In the genomic region with DNA sequence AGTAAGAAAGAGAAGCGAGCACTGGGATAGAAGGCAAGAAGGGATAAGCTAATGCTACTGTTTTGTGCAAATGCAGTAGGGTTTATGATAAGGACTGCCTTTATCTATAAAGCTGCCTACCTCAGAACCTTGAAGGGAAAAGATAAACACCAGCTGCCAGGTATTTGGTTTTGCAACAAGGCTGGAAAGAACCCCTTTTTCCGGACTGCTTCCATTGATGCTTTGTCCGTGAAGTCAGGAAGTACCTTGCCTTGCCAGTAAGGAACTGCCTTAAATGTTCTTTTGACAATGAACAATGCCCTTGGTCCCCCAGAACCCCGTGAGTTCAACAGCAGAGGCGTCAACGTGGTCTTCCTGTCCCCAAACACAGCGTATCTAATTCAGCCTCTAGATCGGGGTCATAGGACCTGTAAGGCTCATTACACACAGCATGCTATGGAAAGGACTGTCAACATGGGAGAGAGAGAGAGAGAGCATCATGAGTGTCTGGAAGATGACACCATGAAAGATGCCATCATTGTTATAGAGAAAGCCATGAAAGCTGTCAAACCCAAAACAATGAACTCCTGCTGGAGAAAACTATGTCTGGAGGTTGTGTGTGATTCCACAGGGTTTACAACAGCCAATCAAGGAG, we compare ENCODE assay signal across 18 cellular contexts.
A peak's percentile ranks its signal among the peaks of the same experiment; 100 is the strongest.
DNase-seq lines count a peak whose midpoint lies in the region; ATAC-seq and TF ChIP-seq lines count a peak whose summit lies in the region.
"Had no signal": no experiment of that assay in that cellular context is flagged by ENCODE, and none has a peak within 500 bp of the region (broad histone marks: within the 10 kb centered on the region; RNA-seq: fewer than 3 reads in every experiment).

No MANE protein-coding gene starts in this region.

- CTCF ChIA-PET in RWPE1 (lab: Yijun Ruan, JAX): interaction anchor here (0.7 kb wide), 1 partner anchor 118 kb away, joined by 5 read pairs; no protein-coding TSS in a partner anchor

- no peaks in the 10 kb centered on the region for H3K27me3 Mint-ChIP-seq in central memory CD8-positive, alpha-beta T cell
- H3K27me3 Mint-ChIP-seq in neural crest cell (ENCODE audit: low read depth): no peaks in the 10 kb centered on the region

- TF ChIP-seq CTCF in RWPE1 (conservative IDR thresholded peaks at IDR 0.05; ENCODE audit: low read depth) (no peak), neural crest cell (conservative IDR thresholded peaks at IDR 0.05) (no peak)

- no peak for ATAC-seq in central memory CD8-positive, alpha-beta T cell (replicated peaks; ENCODE audit: extremely low read depth, poor library complexity, severe bottlenecking)
- no peak for ATAC-seq in GM21528 (IDR thresholded peaks at IDR 0.05; ENCODE audit: low FRiP score, unreplicated experiment)
- ATAC-seq: GM23338, sciatic nerve had no signal

- DNase-seq in NCI-H146 (lab: John Stamatoyannopoulos, UW) (peak; percentile 6), NCI-H146 treated with DMSO at 0.1 percent for 48 hours (lab: John Stamatoyannopoulos, UW; ENCODE audit: unreplicated experiment) (no peak), RWPE1 (ENCODE audit: low spot score) (no peak), neural crest cell (ENCODE audit: low read depth, low spot score) (no peak), NCI-H446 (lab: John Stamatoyannopoulos, UW) (no peak), NCI-H69 (lab: John Stamatoyannopoulos, UW) (no peak)
- DNase-seq in central memory CD8-positive, alpha-beta T cell (ENCODE audit: low spot score in 2 of 2): no peak
- DNase-seq: aorta; endodermal cell; head of caudate nucleus; NCI-H2029 treated with DMSO at 0.1 percent for 48 hours; NK-92 treated with Interleukin-12 subunit alpha and Interleukin-12 subunit beta, amount 100 ng/mL, for 24 hours; stimulated activated naive CD4-positive, alpha-beta T cell had no signal

- no peaks in the 10 kb centered on the region for H3K9me3 Mint-ChIP-seq in central memory CD8-positive, alpha-beta T cell
- H3K9me3 Mint-ChIP-seq in neural crest cell: peaks cover 3% of the 10 kb centered on the region
- H3K9me3 Mint-ChIP-seq: endodermal cell, GM23338 had no signal

- peak overlapping the region; percentile 36 for H3K27ac ChIP-seq in RWPE1
- H3K27ac ChIP-seq: 22Rv1, KMS-11 had no signal

- peak overlapping the region; percentile 9 for H3K4me3 Mint-ChIP-seq in central memory CD8-positive, alpha-beta T cell
- H3K4me3 Mint-ChIP-seq in neural crest cell: no peak overlapping the region
- H3K4me3 Mint-ChIP-seq: endodermal cell, GM23338 had no signal

- H3K27ac Mint-ChIP-seq in central memory CD8-positive, alpha-beta T cell (ENCODE audit: low read depth): peak overlapping the region; percentile 29
- peak overlapping the region; percentile 43 for H3K27ac Mint-ChIP-seq in neural crest cell (ENCODE audit: unreplicated experiment)
- H3K27ac Mint-ChIP-seq: endodermal cell, GM23338 had no signal

- peaks cover 23% of the 10 kb centered on the region for H3K36me3 Mint-ChIP-seq in central memory CD8-positive, alpha-beta T cell (ENCODE audit: insufficient read depth)
- H3K36me3 Mint-ChIP-seq in neural crest cell (ENCODE audit: low read depth): peaks cover 12% of the 10 kb centered on the region

- POLR2A ChIA-PET in RWPE1 (lab: Yijun Ruan, JAX; ENCODE audit: low non-redundant PET): no interaction called here

- H3K4me1 Mint-ChIP-seq in central memory CD8-positive, alpha-beta T cell: peaks cover 74% of the 10 kb centered on the region
- H3K4me1 Mint-ChIP-seq in neural crest cell: peaks cover 69% of the 10 kb centered on the region
